ENCODE assay signal across 15 cellular contexts in genomic region chr15:78761891-78762385, GRCh38. TPM values are rescaled to one million over a fixed set of nuclear protein-coding genes. Genes with fewer than 3 reads are reported as not detected.
A peak's percentile ranks its signal among the peaks of the same experiment; 100 is the strongest.
DNase-seq lines count a peak whose midpoint lies in the region; ATAC-seq and TF ChIP-seq lines count a peak whose summit lies in the region.
"Had no signal": no experiment of that assay in that cellular context is flagged by ENCODE, and none has a peak within 500 bp of the region (broad histone marks: within the 10 kb centered on the region; RNA-seq: fewer than 3 reads in every experiment).

No MANE protein-coding gene starts in this region.

- intact Hi-C loops in activated CD4-positive, alpha-beta T cell treated with anti-CD3 and anti-CD28 coated beads, Interleukin-2, amount 10 ng/mL, durations not matched to agents 24 days and 14 days (cut with micrococcal nuclease), result loop anchor here (1.0 kb wide), 1 partner anchor 28 kb away; no protein-coding TSS in a partner anchor
- intact Hi-C loops in heart right ventricle (cut with DNase I), result loop anchor here in 2 of 10 donors (5.0 to 10.0 kb wide), 2 partner anchors 50 to 53 kb away; partner anchors contain the start of gene ADAMTS7 (in 2 of the 2)

- TF ChIP-seq CTCF in SU-DHL-6 (IDR thresholded peaks at IDR 0.05; ENCODE audit: insufficient read depth, low read length, poor library complexity, severe bottlenecking) (no peak), heart right ventricle (IDR thresholded peaks at IDR 0.05) (no peak)

- H3K4me3 Mint-ChIP-seq in activated CD4-positive, alpha-beta T cell treated with anti-CD3 and anti-CD28 coated beads, Interleukin-2, amount 10 ng/mL, durations not matched to agents 24 days and 14 days, result peak overlapping the region; percentile 35
- H3K4me3 Mint-ChIP-seq in stimulated activated memory B cell treated with anti-CD40 and anti-IgM and Interleukin-4, amounts not matched to agents 10 μg/mL and 1 μg/mL and 100 μg/mL, for 72 hours, result no peak overlapping the region

- no peaks in the 10 kb centered on the region for H3K27me3 ChIP-seq in SU-DHL-6 (ENCODE audit: low read length)
- no peaks in the 10 kb centered on the region for H3K27me3 ChIP-seq in heart right ventricle
- H3K27me3 ChIP-seq: body of pancreas, tibial artery had no signal

- H3K36me3 Mint-ChIP-seq in activated CD4-positive, alpha-beta T cell treated with anti-CD3 and anti-CD28 coated beads, Interleukin-2, amount 10 ng/mL, durations not matched to agents 24 days and 14 days (ENCODE audit: low read depth), result no peaks in the 10 kb centered on the region
- H3K36me3 Mint-ChIP-seq in stimulated activated memory B cell treated with anti-CD40 and anti-IgM and Interleukin-4, amounts not matched to agents 10 μg/mL and 1 μg/mL and 100 μg/mL, for 72 hours, result no peaks in the 10 kb centered on the region

- no peaks in the 10 kb centered on the region for H3K9me3 Mint-ChIP-seq in activated CD4-positive, alpha-beta T cell treated with anti-CD3 and anti-CD28 coated beads, Interleukin-2, amount 10 ng/mL, durations not matched to agents 24 days and 14 days
- H3K9me3 Mint-ChIP-seq in stimulated activated memory B cell treated with anti-CD40 and anti-IgM and Interleukin-4, amounts not matched to agents 10 μg/mL and 1 μg/mL and 100 μg/mL, for 72 hours, result no peaks in the 10 kb centered on the region

- no peaks in the 10 kb centered on the region for H4K20me1 ChIP-seq in SU-DHL-6 (ENCODE audit: low read depth, low read length)

- peak overlapping the region; percentile 38 for H2AFZ ChIP-seq in SU-DHL-6 (ENCODE audit: low read depth, low read length, severe bottlenecking)

- H3K27ac ChIP-seq in SU-DHL-6 (ENCODE audit: low read depth, low read length) (0 out of 2 replicates have a peak overlapping the region, but pooled peaks have one; percentile 24), heart right ventricle (peak overlapping the region in 9 of 10 donors; percentile 43 to 82 (median 61))
- H3K27ac ChIP-seq: A549, body of pancreas, prostate gland had no signal

- H3K4me3 ChIP-seq in SU-DHL-6 (ENCODE audit: insufficient read depth, low read length, poor library complexity, severe bottlenecking) (no peak overlapping the region), heart right ventricle (no peak overlapping the region)
- H3K4me3 ChIP-seq: A549, body of pancreas, lung, prostate gland, tibial artery had no signal

- H3K9me2 ChIP-seq in SU-DHL-6 (replicated peaks; ENCODE audit: insufficient read depth, low read length), result no peaks in the 10 kb centered on the region

- H3K79me2 ChIP-seq in SU-DHL-6 (ENCODE audit: insufficient read depth, low read length), result no peaks in the 10 kb centered on the region

- H3K36me3 ChIP-seq in SU-DHL-6 (ENCODE audit: low read length), result no peaks in the 10 kb centered on the region
- H3K36me3 ChIP-seq in heart right ventricle, result no peaks in the 10 kb centered on the region
- H3K36me3 ChIP-seq: prostate gland, tibial artery had no signal

- H3K9me3 ChIP-seq in SU-DHL-6 (ENCODE audit: insufficient read depth, low read length), result no peaks in the 10 kb centered on the region
- no peaks in the 10 kb centered on the region for H3K9me3 ChIP-seq in heart right ventricle
- H3K9me3 ChIP-seq: A549, body of pancreas, prostate gland, tibial artery had no signal

- H3K27ac Mint-ChIP-seq in activated CD4-positive, alpha-beta T cell treated with anti-CD3 and anti-CD28 coated beads, Interleukin-2, amount 10 ng/mL, durations not matched to agents 24 days and 14 days, result peak overlapping the region; percentile 91
- peak overlapping the region; percentile 96 for H3K27ac Mint-ChIP-seq in stimulated activated memory B cell treated with anti-CD40 and anti-IgM and Interleukin-4, amounts not matched to agents 10 μg/mL and 1 μg/mL and 100 μg/mL, for 72 hours

- H3K27me3 Mint-ChIP-seq in activated CD4-positive, alpha-beta T cell treated with anti-CD3 and anti-CD28 coated beads, Interleukin-2, amount 10 ng/mL, durations not matched to agents 24 days and 14 days, result no peaks in the 10 kb centered on the region
- H3K27me3 Mint-ChIP-seq in stimulated activated memory B cell treated with anti-CD40 and anti-IgM and Interleukin-4, amounts not matched to agents 10 μg/mL and 1 μg/mL and 100 μg/mL, for 72 hours, result no peaks in the 10 kb centered on the region

- peaks cover 24 to 69% (median 49%) of the 10 kb centered on the region in 9 donors for H3K4me1 ChIP-seq in heart right ventricle
- H3K4me1 ChIP-seq: prostate gland had no signal

- ATAC-seq in heart right ventricle, result peak in 2 of 8 donors; percentile 0
- no peak for ATAC-seq in stimulated activated memory B cell treated with anti-CD40 and anti-IgM and Interleukin-4, amounts not matched to agents 10 μg/mL and 1 μg/mL and 100 μg/mL, for 72 hours
- no peak for ATAC-seq in HG03175 (IDR thresholded peaks at IDR 0.05; ENCODE audit: unreplicated experiment)
- no peak for ATAC-seq in activated CD4-positive, CD25-positive, alpha-beta regulatory T cell treated with anti-CD3 and anti-CD28 coated beads, Interleukin-2, amount 50 U/mL, for 24 hours
- ATAC-seq: A549, body of pancreas had no signal

- no peak overlapping the region for H3K4me2 ChIP-seq in SU-DHL-6 (ENCODE audit: low read depth, low read length, poor library complexity, severe bottlenecking)
- H3K4me2 ChIP-seq: A549 had no signal

- peak overlapping the region; percentile 28; the same call in 1 of the 2 replicates for H3K9ac ChIP-seq in SU-DHL-6 (ENCODE audit: low read length)

- WGBS in heart right ventricle, 2 donors, result 82 to 90% methylated on average over 3 of the region's 3 CpGs

- H3K4me1 Mint-ChIP-seq in activated CD4-positive, alpha-beta T cell treated with anti-CD3 and anti-CD28 coated beads, Interleukin-2, amount 10 ng/mL, durations not matched to agents 24 days and 14 days, result peaks cover 20% of the 10 kb centered on the region
- peaks cover 74% of the 10 kb centered on the region for H3K4me1 Mint-ChIP-seq in stimulated activated memory B cell treated with anti-CD40 and anti-IgM and Interleukin-4, amounts not matched to agents 10 μg/mL and 1 μg/mL and 100 μg/mL, for 72 hours

- peaks cover 6% of the 10 kb centered on the region for H3F3A ChIP-seq in SU-DHL-6 (ENCODE audit: insufficient read depth)

- DNase-seq in activated CD4-positive, alpha-beta T cell treated with anti-CD3 and anti-CD28 coated beads, Interleukin-2, amount 10 ng/mL, durations not matched to agents 24 days and 14 days, result no peak
- DNase-seq in activated CD4-positive, alpha-beta T cell treated with anti-CD3 and anti-CD28 coated beads for 1 hour, result no peak
- DNase-seq in heart right ventricle (peak in 1 of 2 donors; percentile 14), NCI-H774 (lab: John Stamatoyannopoulos, UW) (no peak)
- DNase-seq: DMS79, NCI-H2029 treated with DMSO at 0.1 percent for 48 hours had no signal

RNA-seq across cellular contexts. Expression of gene ADAMTS7, which starts 49.3 kb away (rescaled TPM):
- total RNA-seq in activated CD4-positive, alpha-beta T cell treated with anti-CD3 and anti-CD28 coated beads, Interleukin-2, amount 10 ng/mL, durations not matched to agents 24 days and 14 days, result 1.3 TPM in 2 replicates
- total RNA-seq in heart right ventricle, result 10 to 100 TPM in 9 of 10 donors, 1 to 10 TPM in 1; 8.8 to 41.2 (median 17.9) TPM
- polyA plus RNA-seq in heart right ventricle, result 10 to 100 TPM in 1 of 2 donors, 1 to 10 TPM in 1; 3.5 to 47.0 TPM
